Comparison of ENCODE assay signal across 19 cellular contexts in genomic region chr22:18005201-18005926, GRCh38.
DNase-seq lines count a peak whose midpoint lies in the region; ATAC-seq and TF ChIP-seq lines count a peak whose summit lies in the region.
"Had no signal": no experiment of that assay in that cellular context is flagged by ENCODE, and none has a peak within 500 bp of the region (broad histone marks: within the 10 kb centered on the region; RNA-seq: fewer than 3 reads in every experiment).

No MANE protein-coding gene starts in this region.

- ATAC-seq in stimulated activated naive B cell treated with anti-CD40 and anti-IgM and Interleukin-4, amounts not matched to agents 10 μg/mL and 1 μg/mL and 100 μg/mL, for 72 hours (replicated peaks): peak; percentile 36 to 39
- ATAC-seq: HCT116, SK-N-SH treated with all-trans-retinoic acid at 6 μM for 48 hours had no signal

- no peaks in the 10 kb centered on the region for H3K36me3 ChIP-seq in HEK293 (ENCODE audit: control insufficient read depth in 2 of 2, insufficient read depth in 1 of 2, low read length in 2 of 2)

- peak overlapping the region in 1 of 2 donors; percentile 63 for H3K4me3 Mint-ChIP-seq in stimulated activated naive B cell treated with anti-CD40 and anti-IgM and Interleukin-4, amounts not matched to agents 10 μg/mL and 1 μg/mL and 100 μg/mL, for 72 hours
- H3K4me3 Mint-ChIP-seq: activated CD4-positive, alpha-beta memory T cell treated with anti-CD3 and anti-CD28 coated beads, Interleukin-2, amount 10 ng/mL, durations not matched to agents 7 days and 5 days; endodermal cell had no signal

- H3K27me3 Mint-ChIP-seq in stimulated activated naive B cell treated with anti-CD40 and anti-IgM and Interleukin-4, amounts not matched to agents 10 μg/mL and 1 μg/mL and 100 μg/mL, for 72 hours: no peaks in the 10 kb centered on the region

- CTCF ChIA-PET in HEK293 (lab: Yijun Ruan, JAX): interaction anchor here (2.6 kb wide), 1 partner anchor 71 kb away, joined by 11 read pairs; no protein-coding TSS in a partner anchor

- DNase-seq in stimulated activated naive B cell treated with anti-CD40 and anti-IgM and Interleukin-4, amounts not matched to agents 10 μg/mL and 1 μg/mL and 100 μg/mL, for 72 hours: no peak
- DNase-seq in activated CD4-positive, alpha-beta T cell treated with anti-CD3 and anti-CD28 coated beads, Interleukin-2, amount 50 U/mL, for 4 hours: no peak
- DNase-seq in putamen (ENCODE audit: low spot score): no peak
- no peak for DNase-seq in HUDEP-2 (lab: John Stamatoyannopoulos, UW; ENCODE audit: unreplicated experiment in 76 of 76)
- DNase-seq in DMS79 (lab: John Stamatoyannopoulos, UW): no peak
- DNase-seq: activated CD4-positive, alpha-beta memory T cell treated with anti-CD3 and anti-CD28 coated beads, Interleukin-2, amount 10 ng/mL, durations not matched to agents 7 days and 5 days; AML-193; DMS 273 treated with DMSO at 0.1 percent for 48 hours; endodermal cell; foreskin fibroblast; NCI-H2029 treated with DMSO at 0.1 percent for 48 hours; NCI-H748 treated with DMSO at 0.1 percent for 48 hours; retina had no signal

- POLR2A ChIA-PET in HEK293 (lab: Yijun Ruan, JAX): interaction anchor here (0.9 kb wide), 1 partner anchor 19 kb away, joined by 3 read pairs; the partner anchor contains the start of gene MICAL3

- H3K27me3 ChIP-seq in layer of hippocampus (ENCODE audit: control insufficient read depth, insufficient read depth, low read length): no peaks in the 10 kb centered on the region

- no peak for TF ChIP-seq CTCF in HEK293 (tag by site-specific recombination; IDR thresholded peaks at IDR 0.05)

- 0 out of 2 replicates have a peak, but pooled peaks cover 3% of the 10 kb centered on the region for H3K4me1 ChIP-seq in HEK293 (ENCODE audit: control insufficient read depth, insufficient read depth, low read length)

- H3K27ac Mint-ChIP-seq in stimulated activated naive B cell treated with anti-CD40 and anti-IgM and Interleukin-4, amounts not matched to agents 10 μg/mL and 1 μg/mL and 100 μg/mL, for 72 hours: peak overlapping the region; percentile 77
- H3K27ac Mint-ChIP-seq: activated CD4-positive, alpha-beta memory T cell treated with anti-CD3 and anti-CD28 coated beads, Interleukin-2, amount 10 ng/mL, durations not matched to agents 7 days and 5 days; endodermal cell; nephron had no signal

- H3K27ac ChIP-seq in HEK293 (ENCODE audit: extremely low read depth, low read depth, low read length) (no peak overlapping the region), angular gyrus (ENCODE audit: low read depth, low read length) (peak overlapping the region; percentile 59), layer of hippocampus (ENCODE audit: low read depth, low read length) (peak overlapping the region; percentile 47)

- no peaks in the 10 kb centered on the region for H3K9me3 Mint-ChIP-seq in stimulated activated naive B cell treated with anti-CD40 and anti-IgM and Interleukin-4, amounts not matched to agents 10 μg/mL and 1 μg/mL and 100 μg/mL, for 72 hours
- H3K9me3 Mint-ChIP-seq: activated CD4-positive, alpha-beta memory T cell treated with anti-CD3 and anti-CD28 coated beads, Interleukin-2, amount 10 ng/mL, durations not matched to agents 7 days and 5 days; nephron had no signal

- no peaks in the 10 kb centered on the region for H3K9me3 ChIP-seq in HEK293 (ENCODE audit: control insufficient read depth, insufficient read depth, low read depth, low read length)

- peaks cover 33 to 68% of the 10 kb centered on the region in 2 donors for H3K4me1 Mint-ChIP-seq in stimulated activated naive B cell treated with anti-CD40 and anti-IgM and Interleukin-4, amounts not matched to agents 10 μg/mL and 1 μg/mL and 100 μg/mL, for 72 hours
- H3K4me1 Mint-ChIP-seq: endodermal cell had no signal

- peaks cover 0 to 9% of the 10 kb centered on the region in 2 donors for H3K36me3 Mint-ChIP-seq in stimulated activated naive B cell treated with anti-CD40 and anti-IgM and Interleukin-4, amounts not matched to agents 10 μg/mL and 1 μg/mL and 100 μg/mL, for 72 hours

- H3K4me3 ChIP-seq in HEK293 (ENCODE audit: low read depth, low read length): no peak overlapping the region

TF ChIP-seq in HEK293, 187 proteins besides CTCF, POLR2A, EP300 and RAD21:
- TF ChIP-seq ZNF223 (tag by site-specific recombination; IDR thresholded peaks at IDR 0.05): no peak
- 0 out of 2 replicates have a peak, but pooled peaks have one; percentile 31 for TF ChIP-seq ZBTB48 (tag by site-specific recombination; IDR thresholded peaks at IDR 0.05)
- peak; percentile 96 for TF ChIP-seq PRDM4 (tag by site-specific recombination; IDR thresholded peaks at IDR 0.05)
TF ChIP-seq in HEK293: peak in this region for 2.
